Comparison of ENCODE assay signal across 24 cellular contexts in genomic region chr7:69912141-69912540, GRCh38.
"Had no signal": no experiment of that assay in that cellular context is flagged by ENCODE, and none has a peak within 500 bp of the region (broad histone marks: within the 10 kb centered on the region; RNA-seq: fewer than 3 reads in every experiment).

No MANE protein-coding gene starts in this region.

- H3K27me3 ChIP-seq: SJSA1 had no signal

- FAIRE-seq: HepG2, K562, RCC 7860 had no signal

- DNase-seq: Kasumi-1, NCI-H1092, NCI-H1105 treated with DMSO at 0.1 percent for 48 hours, NCI-H1417 treated with DMSO at 0.1 percent for 48 hours, NCI-H146, NCI-H187, NCI-H2029, NCI-H2081 treated with DMSO at 0.1 percent for 48 hours, NCI-H2171, NCI-H226, NCI-H446, NCI-H510A, NCI-H524 treated with DMSO at 0.1 percent for 48 hours, NCI-H774, Right ventricle myocardium superior, RPMI8226, SIG-M5 had no signal

- H3K36me3 ChIP-seq: SJSA1 had no signal

- H3K9ac ChIP-seq: KMS-11 had no signal

- H3K4me3 ChIP-seq: K562, SJSA1, SK-N-MC had no signal

- H3K27ac Mint-ChIP-seq: IgD-negative memory B cell had no signal

- ATAC-seq: HepG2, K562 had no signal

- H3K27ac ChIP-seq: KMS-11, SJSA1, SK-N-MC had no signal

- H3K4me1 ChIP-seq: SJSA1 had no signal

- H3K4me3 Mint-ChIP-seq: IgD-negative memory B cell had no signal

- H3K9me3 ChIP-seq: SJSA1 had no signal

- H3K4me2 ChIP-seq: KMS-11 had no signal

- H3K27me3 Mint-ChIP-seq: IgD-negative memory B cell had no signal
